8 cellular contexts compared by ENCODE assay signal in the genomic region with DNA sequence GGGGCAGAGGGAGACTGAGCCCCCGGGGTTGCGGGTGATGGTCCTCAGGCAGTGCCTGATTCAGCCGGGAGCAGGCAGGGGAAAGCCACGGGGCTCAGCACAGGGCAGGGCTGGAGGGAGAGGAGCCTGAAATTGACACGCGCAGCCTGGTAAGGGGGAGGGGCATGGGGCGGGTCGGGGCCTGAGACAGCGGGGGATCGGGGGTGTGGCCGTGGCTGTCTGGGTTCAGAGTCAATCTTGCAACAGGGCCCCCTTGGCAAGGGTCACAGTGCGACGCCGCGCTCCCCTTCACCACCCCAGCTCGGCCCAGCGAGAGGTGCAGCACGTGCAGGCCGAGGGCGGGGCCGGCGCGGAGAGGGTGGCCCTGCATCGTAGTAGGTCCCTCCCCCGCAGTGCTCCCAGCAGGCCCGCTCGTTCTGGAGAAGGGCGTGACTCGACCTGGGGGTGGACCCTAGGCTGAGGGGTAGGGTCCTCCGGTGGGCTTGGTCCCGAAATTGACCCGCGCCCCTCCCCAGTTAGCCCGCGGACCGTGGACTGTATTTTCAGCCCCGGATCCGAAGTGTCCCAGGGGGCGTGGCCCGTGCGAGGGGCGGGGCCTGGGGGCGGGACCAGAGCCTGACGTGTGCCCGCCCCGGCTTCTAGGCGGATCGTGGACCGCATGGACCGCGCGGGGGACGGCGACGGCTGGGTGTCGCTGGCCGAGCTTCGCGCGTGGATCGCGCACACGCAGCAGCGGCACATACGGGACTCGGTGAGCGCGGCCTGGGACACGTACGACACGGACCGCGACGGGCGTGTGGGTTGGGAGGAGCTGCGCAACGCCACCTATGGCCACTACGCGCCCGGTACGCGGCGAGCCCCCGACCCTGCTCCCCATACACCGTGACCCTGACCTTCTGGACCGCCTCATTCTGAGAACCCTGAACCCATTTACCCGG. TPM values are rescaled to one million over a fixed set of nuclear protein-coding genes. Genes with fewer than 3 reads are reported as not detected.
DNase-seq lines count a peak whose midpoint lies in the region; ATAC-seq and TF ChIP-seq lines count a peak whose summit lies in the region.

No MANE protein-coding gene starts in this region.

- ATAC-seq in HG02571 (IDR thresholded peaks at IDR 0.05; ENCODE audit: unreplicated experiment), result peak; percentile 75

- peak; percentile 13 for TF ChIP-seq CTCF in GM10248 (IDR thresholded peaks at IDR 0.05; ENCODE audit: control extremely low read depth, extremely low read depth, low read depth, missing control alignments)
- TF ChIP-seq CTCF in mesothelial cell of epicardium (IDR thresholded peaks at IDR 0.05; ENCODE audit: unreplicated experiment), result no peak

- H3K27ac Mint-ChIP-seq in activated CD4-positive, alpha-beta memory T cell treated with anti-CD3 and anti-CD28 coated beads for 36 hours, result no peak overlapping the region
- no peak overlapping the region for H3K27ac Mint-ChIP-seq in mesothelial cell of epicardium

- CTCF ChIA-PET in GM10248 (lab: Yijun Ruan, JAX), result interaction anchor here (0.7 to 4.2 kb wide), 9 partner anchors 9 to 147 kb away, joined by 3 to 31 read pairs (median 4); no protein-coding TSS in a partner anchor
- CTCF ChIA-PET in activated CD4-positive, alpha-beta memory T cell treated with anti-CD3 and anti-CD28 coated beads for 36 hours (lab: Charles Lee), result interaction anchor here (0.6 to 4.2 kb wide), 17 partner anchors 9 to 139 kb away, joined by 3 to 36 read pairs (median 4); partner anchors contain the start of gene RPS11

- H3K9me3 Mint-ChIP-seq in activated CD4-positive, alpha-beta memory T cell treated with anti-CD3 and anti-CD28 coated beads for 36 hours, result no peaks in the 10 kb centered on the region
- H3K9me3 Mint-ChIP-seq in mesothelial cell of epicardium, result no peaks in the 10 kb centered on the region

- POLR2A ChIA-PET in GM10248 (lab: Yijun Ruan, JAX), result interaction anchor here (0.6 kb wide), 1 partner anchor 16 kb away, joined by 3 read pairs; no protein-coding TSS in a partner anchor
- POLR2A ChIA-PET in activated CD4-positive, alpha-beta memory T cell treated with anti-CD3 and anti-CD28 coated beads for 36 hours (lab: Charles Lee), result interaction anchor here (0.5 to 1.7 kb wide), 5 partner anchors 13 to 131 kb away, joined by 3 to 6 read pairs (median 3); partner anchors contain the start of gene NOSIP

- peaks cover 20% of the 10 kb centered on the region for H3K4me1 Mint-ChIP-seq in activated CD4-positive, alpha-beta memory T cell treated with anti-CD3 and anti-CD28 coated beads for 36 hours (ENCODE audit: low read depth)
- peaks cover 15% of the 10 kb centered on the region for H3K4me1 Mint-ChIP-seq in mesothelial cell of epicardium

- peak overlapping the region; percentile 75 for H3K4me3 Mint-ChIP-seq in activated CD4-positive, alpha-beta memory T cell treated with anti-CD3 and anti-CD28 coated beads for 36 hours
- peak overlapping the region; percentile 70 for H3K4me3 Mint-ChIP-seq in mesothelial cell of epicardium

- no peaks in the 10 kb centered on the region for H3K36me3 Mint-ChIP-seq in activated CD4-positive, alpha-beta memory T cell treated with anti-CD3 and anti-CD28 coated beads for 36 hours
- peaks cover 7% of the 10 kb centered on the region for H3K36me3 Mint-ChIP-seq in mesothelial cell of epicardium

- intact Hi-C loops in activated CD4-positive, alpha-beta memory T cell treated with anti-CD3 and anti-CD28 coated beads for 36 hours (cut with micrococcal nuclease), result loop anchor here (2.0 kb wide), 1 partner anchor 21 kb away; no protein-coding TSS in a partner anchor

- DNase-seq in GM10248 (ENCODE audit: extremely low spot score) (peak; percentile 84), NCI-H345 treated with DMSO at 0.1 percent for 48 hours (lab: John Stamatoyannopoulos, UW; ENCODE audit: unreplicated experiment) (peak; percentile 54), mesothelial cell of epicardium (ENCODE audit: low spot score in 2 of 2, unreplicated experiment in 2 of 2) (peak; percentile 67 to 85), middle frontal gyrus (ENCODE audit: extremely low spot score, low spot score) (no peak)
- peak; percentile 83 for DNase-seq in activated CD4-positive, alpha-beta memory T cell treated with anti-CD3 and anti-CD28 coated beads for 36 hours
- DNase-seq in effector CD4-positive, alpha-beta T cell, result peak; percentile 75
- DNase-seq in stimulated activated CD8-positive, alpha-beta memory T cell treated with anti-CD3 and anti-CD28 coated beads, Interleukin-4, amount 100 ng/mL, for 1 hour (ENCODE audit: low read depth in 2 of 2, low spot score in 1 of 2), result peak; percentile 69 to 72

- H3K27me3 Mint-ChIP-seq in activated CD4-positive, alpha-beta memory T cell treated with anti-CD3 and anti-CD28 coated beads for 36 hours, result no peaks in the 10 kb centered on the region
- peaks cover 10% of the 10 kb centered on the region for H3K27me3 Mint-ChIP-seq in mesothelial cell of epicardium (ENCODE audit: low read depth)

RNA-seq across cellular contexts. Expression of gene RCN3, which starts 6.0 kb away (rescaled TPM):
- total RNA-seq in activated CD4-positive, alpha-beta memory T cell treated with anti-CD3 and anti-CD28 coated beads for 36 hours, result 1 to 10 TPM; 6.3 to 6.5 TPM
- 30.3 to 35.1 TPM (median 31.1 TPM) in 3 replicates for total RNA-seq in mesothelial cell of epicardium

RNA-seq across cellular contexts. Expression of gene FCGRT, which starts 21.4 kb away (rescaled TPM):
- total RNA-seq in activated CD4-positive, alpha-beta memory T cell treated with anti-CD3 and anti-CD28 coated beads for 36 hours, result 10 to 100 TPM; 13.2 to 17.2 TPM
- 121 to 132 TPM (median 127 TPM) in 3 replicates for total RNA-seq in mesothelial cell of epicardium

RNA-seq across cellular contexts. Expression of gene RPS11, which starts 37.6 kb away (rescaled TPM):
- 1,000 to 10,000 TPM; 3,093 to 3,130 TPM for total RNA-seq in activated CD4-positive, alpha-beta memory T cell treated with anti-CD3 and anti-CD28 coated beads for 36 hours
- 2,052 to 2,151 TPM (median 2,132 TPM) in 3 replicates for total RNA-seq in mesothelial cell of epicardium

RNA-seq across cellular contexts. Expression of gene RPL13A, which starts 46.4 kb away (rescaled TPM):
- 1,000 to 10,000 TPM; 4,276 to 4,379 TPM for total RNA-seq in activated CD4-positive, alpha-beta memory T cell treated with anti-CD3 and anti-CD28 coated beads for 36 hours
- total RNA-seq in mesothelial cell of epicardium, result 2,869 to 2,959 TPM (median 2,954 TPM) in 3 replicates

RNA-seq across cellular contexts. Expression of gene NOSIP, which starts 46.5 kb away (rescaled TPM):
- total RNA-seq in activated CD4-positive, alpha-beta memory T cell treated with anti-CD3 and anti-CD28 coated beads for 36 hours, result 10 to 100 TPM; 80.3 to 84.3 TPM
- 53.3 to 60.7 TPM (median 60.1 TPM) in 3 replicates for total RNA-seq in mesothelial cell of epicardium
